8 cellular contexts compared by ENCODE assay signal in the genomic region with DNA sequence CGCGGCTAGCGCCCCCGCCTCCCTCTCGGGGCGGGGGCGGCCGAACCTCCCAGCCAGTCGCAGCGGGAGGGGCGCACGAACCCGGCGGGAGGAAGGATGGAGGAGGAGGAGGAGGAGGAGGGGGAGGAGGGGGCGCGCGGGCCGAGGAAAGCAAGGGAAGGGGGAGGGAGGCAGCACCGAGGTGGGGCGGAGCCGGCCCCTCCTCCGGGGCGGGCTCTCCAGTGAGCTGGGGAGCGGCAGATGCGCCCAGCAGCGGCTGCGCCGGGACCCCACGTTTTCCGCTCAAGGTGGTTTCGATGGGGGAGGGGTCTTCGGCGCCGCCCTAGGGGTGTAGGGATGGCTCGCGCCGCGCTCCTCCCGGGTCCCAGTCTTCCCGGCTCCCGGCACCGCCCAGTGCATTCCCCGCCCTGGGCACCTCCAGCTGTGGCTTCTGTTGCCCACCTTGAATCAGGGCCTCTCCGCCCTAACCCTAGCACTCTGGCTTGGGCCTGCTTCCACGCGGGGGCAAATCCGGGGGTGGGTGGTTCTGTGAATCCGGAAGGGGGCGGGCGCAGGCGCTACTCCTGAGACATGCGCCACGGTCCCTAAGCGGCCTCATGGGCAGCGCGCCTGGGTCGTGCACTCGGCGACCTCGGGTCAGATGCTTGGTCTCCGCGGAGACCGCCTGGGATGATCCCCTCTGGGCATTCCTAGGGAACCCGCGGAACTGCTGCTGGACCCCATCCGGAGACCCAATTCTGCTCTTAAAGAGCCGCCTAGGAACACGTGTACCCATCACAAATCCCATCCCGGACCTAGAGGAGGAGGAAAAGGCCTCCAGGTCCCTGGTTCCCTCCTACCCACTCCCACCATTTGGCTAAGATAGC. TPM values are rescaled to one million over a fixed set of nuclear protein-coding genes. Genes with fewer than 3 reads are reported as not detected.
DNase-seq lines count a peak whose midpoint lies in the region; ATAC-seq and TF ChIP-seq lines count a peak whose summit lies in the region.

FBXO41 (minus strand) TSS at position 183 of the 866 bp plus-strand sequence. CDS start 14,848 bp downstream, outside the sequence.

- peak within 1 kb of the TSS; percentile 20 for H3K18ac ChIP-seq in mesendoderm (ENCODE audit: low read length)

- H3K79me2 ChIP-seq in mesendoderm (ENCODE audit: control insufficient read depth, insufficient read depth, low read length) = no peaks in the 10 kb centered on the region

- peak within 1 kb of the TSS; percentile 89 for H3K56ac ChIP-seq in mesendoderm (ENCODE audit: low read length)

- no peak within 1 kb of the TSS for H3K27ac ChIP-seq in mesendoderm (ENCODE audit: low read depth, low read length)

- H4K5ac ChIP-seq in mesendoderm (ENCODE audit: low read length) = no peak within 1 kb of the TSS

- H2BK120ac ChIP-seq in mesendoderm (ENCODE audit: low read depth, low read length) = no peak within 1 kb of the TSS

- H3K4me3 ChIP-seq in choroid plexus epithelial cell (ENCODE audit: low read depth, low read length) (peak within 1 kb of the TSS; percentile 64), mesendoderm (ENCODE audit: low read length) (peak within 1 kb of the TSS; percentile 57)

- peak within 1 kb of the TSS; percentile 75 for H3K4me2 ChIP-seq in mesendoderm (ENCODE audit: low read length)

- no peak for TF ChIP-seq CTCF in choroid plexus epithelial cell (conservative IDR thresholded peaks at IDR 0.05; ENCODE audit: low read depth, low read length)

- H2AK5ac ChIP-seq in mesendoderm (ENCODE audit: low read length) = no peak within 1 kb of the TSS

- H2BK5ac ChIP-seq in mesendoderm (ENCODE audit: low read length) = no peak within 1 kb of the TSS

- peak within 1 kb of the TSS; percentile 78 for H3K9ac ChIP-seq in mesendoderm (ENCODE audit: low read length)

- DNase-seq in NCI-H2081 (lab: John Stamatoyannopoulos, UW) = peak; percentile 69 to 80
- DNase-seq in NCI-H2081 treated with DMSO at 0.1 percent for 48 hours (lab: John Stamatoyannopoulos, UW) = no peak
- peak; percentile 66 to 82 for DNase-seq in NCI-H1930 (lab: John Stamatoyannopoulos, UW)
- peak; percentile 25 for DNase-seq in choroid plexus epithelial cell (ENCODE audit: low read depth)
- DNase-seq in mesendoderm = peak; percentile 54
- DNase-seq in stimulated activated CD8-positive, alpha-beta memory T cell treated with anti-CD3 and anti-CD28 coated beads, Interleukin-2, amount 100 ng/mL, for 48 hours (ENCODE audit: low read depth in 2 of 2) = peak; percentile 70 to 78

- H3K27me3 ChIP-seq in mesendoderm (ENCODE audit: insufficient read depth, low read length, poor library complexity) = peaks cover 1% of the 10 kb centered on the region

- H4K8ac ChIP-seq in mesendoderm (ENCODE audit: low read depth, low read length) = no peak within 1 kb of the TSS

- H3K23ac ChIP-seq in mesendoderm (ENCODE audit: low read length) = peak within 1 kb of the TSS; percentile 86

- peak; percentile 82 for ATAC-seq in HG02642 (IDR thresholded peaks at IDR 0.05; ENCODE audit: poor library complexity, unreplicated experiment)
- ATAC-seq in activated CD4-positive, CD25-positive, alpha-beta regulatory T cell treated with anti-CD3 and anti-CD28 coated beads, Interleukin-2, amount 50 U/mL, for 24 hours = peak; percentile 86

- no peaks in the 10 kb centered on the region for H3K79me1 ChIP-seq in mesendoderm (ENCODE audit: low read length)

- H3K4me1 ChIP-seq in mesendoderm (ENCODE audit: control insufficient read depth, low read depth, low read length) = peaks cover 2% of the 10 kb centered on the region

- no CpG with 5 or more reads among the region's 69 CpGs for WGBS in mesendoderm (ENCODE audit: extremely low coverage, insufficient coverage, low lambda C conversion rate)

- no peak within 1 kb of the TSS for H2BK15ac ChIP-seq in mesendoderm (replicated peaks; ENCODE audit: low read depth)

- no peaks in the 10 kb centered on the region for H3K36me3 ChIP-seq in mesendoderm (ENCODE audit: control insufficient read depth, insufficient read depth, low read length)

- no peak within 1 kb of the TSS for H3K4ac ChIP-seq in mesendoderm (ENCODE audit: low read depth, low read length)

RNA-seq across cellular contexts. Expression of gene FBXO41, which starts in this region (rescaled TPM):
- 2.1 TPM for polyA plus RNA-seq in mesendoderm (2013, experiment 1 of 2)
- 2.2 TPM for polyA plus RNA-seq in mesendoderm (2013, experiment 2 of 2)
